8 cellular contexts compared by ENCODE assay signal in the genomic region with DNA sequence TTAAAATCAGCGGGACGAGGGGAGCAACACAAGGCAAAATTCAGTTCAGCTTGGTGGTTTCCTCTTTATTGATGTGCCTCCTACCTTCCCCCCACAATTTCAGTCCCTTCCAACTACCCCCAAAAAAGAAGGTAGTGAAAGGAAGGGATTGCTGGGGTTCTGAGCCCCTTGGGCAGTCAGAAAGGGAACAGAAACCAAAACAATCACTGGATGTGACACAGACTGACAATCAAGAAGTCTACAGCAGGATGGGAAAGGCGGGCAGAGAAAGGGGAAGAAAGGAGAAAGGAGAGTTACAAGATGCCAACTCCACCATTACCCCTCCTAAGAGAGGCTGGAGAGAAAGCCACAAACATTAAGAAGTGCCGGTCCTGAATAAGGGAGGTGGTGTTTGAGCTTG. TPM values are rescaled to one million over a fixed set of nuclear protein-coding genes. Genes with fewer than 3 reads are reported as not detected.
A peak's percentile ranks its signal among the peaks of the same experiment; 100 is the strongest.
DNase-seq lines count a peak whose midpoint lies in the region; ATAC-seq and TF ChIP-seq lines count a peak whose summit lies in the region.

No MANE protein-coding gene starts in this region.

- DNase-seq in HFFc6 (no peak), T-cell (no peak), fibroblast of villous mesenchyme (ENCODE audit: low read depth) (no peak), amygdala (lab: John Stamatoyannopoulos, UW) (no peak), H4 (ENCODE audit: low spot score) (no peak), NCI-H1092 treated with DMSO at 0.1 percent for 48 hours (lab: John Stamatoyannopoulos, UW) (no peak)
- no peak for DNase-seq in stimulated activated effector memory CD8-positive, alpha-beta T cell treated with anti-CD3 and anti-CD28 coated beads, Interleukin-12 subunit alpha, Interleukin-12 subunit beta, amount 100 ng/mL, for 72 hours (ENCODE audit: low spot score in 2 of 2)

- CTCF ChIA-PET in T-cell (lab: Charles Lee): interaction anchor here in 1 of 2 donors (1.8 kb wide), 1 partner anchor 26 kb away, joined by 5 read pairs; no protein-coding TSS in a partner anchor

- H3K9me3 Mint-ChIP-seq in HFFc6 (no peaks in the 10 kb centered on the region), T-cell (no peaks in the 10 kb centered on the region)
- no peaks in the 10 kb centered on the region for H3K9me3 Mint-ChIP-seq in stimulated activated effector memory CD8-positive, alpha-beta T cell treated with anti-CD3 and anti-CD28 coated beads, Interleukin-12 subunit alpha, Interleukin-12 subunit beta, amount 100 ng/mL, for 72 hours

- H3K4me3 ChIP-seq in fibroblast of villous mesenchyme (ENCODE audit: low read depth, low read length): peak overlapping the region; percentile 39

- TF ChIP-seq CTCF in HFFc6 (IDR thresholded peaks at IDR 0.05) (no peak), fibroblast of villous mesenchyme (IDR thresholded peaks at IDR 0.05; ENCODE audit: insufficient read depth, low read depth, low read length) (no peak)

- H3K27ac Mint-ChIP-seq in HFFc6: peak overlapping the region; percentile 94
- H3K27ac Mint-ChIP-seq in T-cell: peak overlapping the region; percentile 77 to 80
- H3K27ac Mint-ChIP-seq in stimulated activated effector memory CD8-positive, alpha-beta T cell treated with anti-CD3 and anti-CD28 coated beads, Interleukin-12 subunit alpha, Interleukin-12 subunit beta, amount 100 ng/mL, for 72 hours: peak overlapping the region; percentile 97

- H3K36me3 Mint-ChIP-seq in HFFc6 (ENCODE audit: low read depth): peaks cover 43% of the 10 kb centered on the region
- H3K36me3 Mint-ChIP-seq in T-cell: peaks cover 32% of the 10 kb centered on the region
- H3K36me3 Mint-ChIP-seq in stimulated activated effector memory CD8-positive, alpha-beta T cell treated with anti-CD3 and anti-CD28 coated beads, Interleukin-12 subunit alpha, Interleukin-12 subunit beta, amount 100 ng/mL, for 72 hours: peaks cover 96% of the 10 kb centered on the region

- peaks cover 6% of the 10 kb centered on the region for H3K27me3 Mint-ChIP-seq in HFFc6 (ENCODE audit: insufficient read depth)
- peaks cover 0 to 2% of the 10 kb centered on the region in 2 donors for H3K27me3 Mint-ChIP-seq in T-cell

- H3K4me1 Mint-ChIP-seq in HFFc6 (ENCODE audit: low read depth) (peaks cover 52% of the 10 kb centered on the region), T-cell (peaks cover 51 to 59% (median 53%) of the 10 kb centered on the region in 3 donors)
- H3K4me1 Mint-ChIP-seq in stimulated activated effector memory CD8-positive, alpha-beta T cell treated with anti-CD3 and anti-CD28 coated beads, Interleukin-12 subunit alpha, Interleukin-12 subunit beta, amount 100 ng/mL, for 72 hours: peaks cover 65% of the 10 kb centered on the region

- no peak for ATAC-seq in T-cell (replicated peaks in 1 of 4)
- ATAC-seq in stimulated activated effector memory CD8-positive, alpha-beta T cell treated with anti-CD3 and anti-CD28 coated beads, Interleukin-12 subunit alpha, Interleukin-12 subunit beta, amount 100 ng/mL, for 72 hours: no peak
- no peak for ATAC-seq in GM21737 (IDR thresholded peaks at IDR 0.05; ENCODE audit: unreplicated experiment)

- POLR2A ChIA-PET in T-cell (lab: Charles Lee): no interaction called here

- H3K4me3 Mint-ChIP-seq in HFFc6 (peak overlapping the region; percentile 88), T-cell (peak overlapping the region; percentile 97 to 99 (median 98))
- peak overlapping the region; percentile 99 for H3K4me3 Mint-ChIP-seq in stimulated activated effector memory CD8-positive, alpha-beta T cell treated with anti-CD3 and anti-CD28 coated beads, Interleukin-12 subunit alpha, Interleukin-12 subunit beta, amount 100 ng/mL, for 72 hours

RNA-seq across cellular contexts. Expression of a gene that starts 1.1 kb away (rescaled TPM):
- 10 to 100 TPM; 57.0 to 75.0 (median 68.2) TPM for total RNA-seq in HFFc6 (2021; fragmentation: NEBNext Ultra II Directional; extraction: Animal tissue kit (Norgen Biotek cat#: 25700))
- total RNA-seq in T-cell (10 to 100 TPM; 13.3 to 51.6 (median 43.5) TPM), fibroblast of villous mesenchyme (51.8 and 54.1 TPM in 2 replicates)
- 37.5 and 45.3 TPM in 2 replicates for total RNA-seq in H4 (2014; rRNA removed; shearing (Covaris generic))

RNA-seq across cellular contexts. Expression of a gene that starts 1.9 kb away (rescaled TPM):
- total RNA-seq in HFFc6 (2021; fragmentation: NEBNext Ultra II Directional; extraction: Animal tissue kit (Norgen Biotek cat#: 25700)): 100 to 1,000 TPM; 399 to 470 (median 426) TPM
- total RNA-seq in T-cell (100 to 1,000 TPM; 197 to 278 (median 276) TPM), fibroblast of villous mesenchyme (225 and 265 TPM in 2 replicates)
- 396 and 471 TPM in 2 replicates for total RNA-seq in H4 (2014; rRNA removed; shearing (Covaris generic))

RNA-seq across cellular contexts. Expression of a gene that starts 6.1 kb away (rescaled TPM):
- 10 to 100 TPM; 24.9 to 29.1 (median 27.0) TPM for total RNA-seq in HFFc6 (2021; fragmentation: NEBNext Ultra II Directional; extraction: Animal tissue kit (Norgen Biotek cat#: 25700))
- total RNA-seq in T-cell (10 to 100 TPM; 48.2 to 76.3 (median 70.4) TPM), fibroblast of villous mesenchyme (102 and 105 TPM in 2 replicates)
- 24.8 and 36.1 TPM in 2 replicates for total RNA-seq in H4 (2014; rRNA removed; shearing (Covaris generic))

RNA-seq across cellular contexts. Expression of a gene that starts 11.2 kb away (rescaled TPM):
- 100 to 1,000 TPM; 127 to 168 (median 146) TPM for total RNA-seq in HFFc6 (2021; fragmentation: NEBNext Ultra II Directional; extraction: Animal tissue kit (Norgen Biotek cat#: 25700))
- total RNA-seq in T-cell: 100 to 1,000 TPM; 109 to 131 (median 125) TPM
- total RNA-seq in fibroblast of villous mesenchyme: 24.5 and 34.1 TPM in 2 replicates
- 18.2 and 19.8 TPM in 2 replicates for total RNA-seq in H4 (2014; rRNA removed; shearing (Covaris generic))

RNA-seq across cellular contexts. Expression of a gene that starts 11.6 kb away (rescaled TPM):
- 10 to 100 TPM; 28.7 to 36.1 (median 34.0) TPM for total RNA-seq in HFFc6 (2021; fragmentation: NEBNext Ultra II Directional; extraction: Animal tissue kit (Norgen Biotek cat#: 25700))
- total RNA-seq in T-cell (10 to 100 TPM; 29.8 to 35.9 (median 33.3) TPM), fibroblast of villous mesenchyme (29.6 and 36.3 TPM in 2 replicates)
- 25.1 and 30.0 TPM in 2 replicates for total RNA-seq in H4 (2014; rRNA removed; shearing (Covaris generic))
